Comparison of ENCODE assay signal across 30 cellular contexts in the genomic region with DNA sequence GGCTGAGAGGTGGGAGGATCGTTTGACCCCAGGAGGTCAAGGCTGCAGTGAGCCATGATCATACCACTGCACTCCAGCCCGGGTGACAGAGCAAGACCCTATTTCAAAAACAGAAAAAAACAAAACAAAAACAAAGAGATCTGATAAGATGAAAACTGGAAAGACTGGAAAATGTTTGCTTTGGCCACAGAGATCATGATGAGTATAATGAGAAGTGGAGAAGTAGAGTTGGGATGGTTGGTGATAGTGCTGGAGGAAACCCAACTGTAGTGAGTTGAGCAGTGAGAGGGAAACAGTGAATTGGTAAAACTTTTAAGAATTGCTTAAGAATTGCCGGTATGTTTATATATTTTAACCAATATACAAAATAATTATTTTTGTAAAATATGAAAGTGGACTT.
"Had no signal": no experiment of that assay in that cellular context is flagged by ENCODE, and none has a peak within 500 bp of the region (broad histone marks: within the 10 kb centered on the region; RNA-seq: fewer than 3 reads in every experiment).

No MANE protein-coding gene starts in this region.

- H3K4me2 ChIP-seq: neural progenitor cell had no signal

- H3K4me1 ChIP-seq: esophagus squamous epithelium, left lung, neural progenitor cell, psoas muscle, suprapubic skin, transverse colon, vagina had no signal

- H3K36me3 ChIP-seq: ovary had no signal

- H3K27me3 Mint-ChIP-seq: naive B cell; stimulated activated naive CD8-positive, alpha-beta T cell treated with anti-CD3 and anti-CD28 coated beads, Interleukin-15, amount 100 ng/mL, for 72 hours had no signal

- H3K4me3 ChIP-seq: coronary artery, esophagus squamous epithelium, heart right ventricle, left lung, mucosa of descending colon, neural progenitor cell, ovary, psoas muscle, suprapubic skin, transverse colon, vagina had no signal

- H3K9ac ChIP-seq: neural progenitor cell had no signal

- DNase-seq: dermis blood vessel endothelial cell; effector memory CD4-positive, alpha-beta T cell; erythroblast; esophagus squamous epithelium; foreskin melanocyte; glutamatergic neuron; heart right ventricle; hippocampal formation; left cardiac atrium; left lung; mesenchymal stem cell; mucosa of descending colon; naive B cell; ovary; posterior cingulate gyrus; psoas muscle; right cardiac atrium; small intestine; stimulated activated CD4-positive, alpha-beta T cell treated with anti-CD3 and anti-CD28 coated beads, Interleukin-15, amount 100 ng/mL, for 24 hours; stimulated activated CD4-positive, alpha-beta T cell treated with anti-CD3 and anti-CD28 coated beads, Interleukin-2, amount 100 ng/mL, for 48 hours; stimulated activated CD8-positive, alpha-beta memory T cell treated with anti-CD3 and anti-CD28 coated beads, Interleukin-4, amount 100 ng/mL, for 48 hours; stimulated activated naive CD4-positive, alpha-beta T cell; stimulated activated naive CD8-positive, alpha-beta T cell treated with anti-CD3 and anti-CD28 coated beads, Interleukin-15, amount 100 ng/mL, for 72 hours; transverse colon had no signal

- H3K4me1 Mint-ChIP-seq: mesothelial cell of epicardium; nephron; neural progenitor cell; stimulated activated naive CD8-positive, alpha-beta T cell treated with anti-CD3 and anti-CD28 coated beads, Interleukin-15, amount 100 ng/mL, for 72 hours had no signal

- H3K27ac ChIP-seq: coronary artery, esophagus squamous epithelium, heart right ventricle, left lung, neural progenitor cell, ovary, psoas muscle, suprapubic skin, transverse colon, vagina had no signal

- H3K4me3 Mint-ChIP-seq: mesothelial cell of epicardium; naive B cell; nephron; neural progenitor cell; stimulated activated naive CD8-positive, alpha-beta T cell treated with anti-CD3 and anti-CD28 coated beads, Interleukin-15, amount 100 ng/mL, for 72 hours had no signal

- H3K27ac Mint-ChIP-seq: mesothelial cell of epicardium; nephron; neural progenitor cell; stimulated activated naive CD8-positive, alpha-beta T cell treated with anti-CD3 and anti-CD28 coated beads, Interleukin-15, amount 100 ng/mL, for 72 hours had no signal

- ATAC-seq: heart right ventricle; left cardiac atrium; left lung; mucosa of descending colon; psoas muscle; right cardiac atrium; stimulated activated naive CD8-positive, alpha-beta T cell treated with anti-CD3 and anti-CD28 coated beads, Interleukin-15, amount 100 ng/mL, for 72 hours had no signal

- H3K9me3 ChIP-seq: esophagus squamous epithelium, heart right ventricle, left lung, mucosa of descending colon, ovary, psoas muscle, suprapubic skin, transverse colon, vagina had no signal

- H3K9me3 Mint-ChIP-seq: naive B cell had no signal

- H3K27me3 ChIP-seq: esophagus squamous epithelium, heart right ventricle, left lung, neural progenitor cell, ovary, suprapubic skin, transverse colon, vagina had no signal

- H2AFZ ChIP-seq: neural progenitor cell had no signal
